ENCODE assay signal across 29 cellular contexts in the genomic region with DNA sequence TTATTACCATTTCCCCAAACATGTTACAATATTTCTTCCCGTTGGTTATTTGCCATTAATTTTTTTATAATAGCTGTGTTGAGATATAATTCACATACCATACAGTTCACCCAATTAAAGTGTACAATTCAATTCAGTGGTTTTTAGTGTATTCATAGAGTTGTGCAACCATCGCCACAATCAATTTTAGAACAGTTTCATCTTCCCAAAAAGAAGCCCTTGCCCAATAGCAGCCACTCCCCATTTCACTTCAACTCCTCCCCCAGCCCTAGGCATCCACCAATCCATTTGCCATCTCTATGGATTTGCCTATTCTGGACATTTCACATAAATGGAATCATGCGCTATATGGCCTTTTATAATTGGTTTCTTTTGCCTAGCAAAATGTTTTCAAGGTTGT.
"Had no signal": no experiment of that assay in that cellular context is flagged by ENCODE, and none has a peak within 500 bp of the region (broad histone marks: within the 10 kb centered on the region; RNA-seq: fewer than 3 reads in every experiment).

No MANE protein-coding gene starts in this region.

- DNase-seq: activated CD4-positive, alpha-beta T cell treated with anti-CD3 and anti-CD28 coated beads for 36 hours; activated CD4-positive, alpha-beta T cell treated with anti-CD3 and anti-CD28 coated beads, Interleukin-2, amount 50 U/mL, for 4 hours; activated CD4-positive, CD25-positive, alpha-beta regulatory T cell; activated CD8-positive, alpha-beta memory T cell treated with anti-CD3 and anti-CD28 coated beads for 24 hours; activated effector memory CD4-positive, alpha-beta T cell treated with anti-CD3 and anti-CD28 coated beads, Interleukin-2, amount 50 U/mL, for 16 hours; activated naive CD4-positive, alpha-beta T cell treated with anti-CD3 and anti-CD28 coated beads for 36 hours; activated naive CD8-positive, alpha-beta T cell treated with anti-CD3 and anti-CD28 coated beads for 36 hours; cerebellar nuclear complex; colonic mucosa; effector memory CD8-positive, alpha-beta T cell; erythroblast; foreskin keratinocyte; heart left ventricle; hypothalamus; lower lobe of right lung; mesenchymal stem cell; naive thymus-derived CD8-positive, alpha-beta T cell; nucleus accumbens; pancreas; psoas muscle; sigmoid colon; small intestine; stimulated activated CD4-positive, alpha-beta T cell treated with anti-CD3 and anti-CD28 coated beads, Interleukin-4, amount 100 ng/mL, for 24 hours; stimulated activated naive CD8-positive, alpha-beta T cell treated with anti-CD3 and anti-CD28 coated beads, Interleukin-15, amount 100 ng/mL, for 72 hours; substantia nigra had no signal

- H3K4me3 ChIP-seq: ascending aorta, cardiac muscle cell, colonic mucosa, heart left ventricle, lower lobe of right lung, pancreas, psoas muscle, sigmoid colon, vagina had no signal

- ATAC-seq: activated CD4-positive, alpha-beta T cell treated with anti-CD3 and anti-CD28 coated beads for 36 hours; effector memory CD8-positive, alpha-beta T cell; foreskin keratinocyte; heart left ventricle; lower lobe of right lung; naive thymus-derived CD8-positive, alpha-beta T cell; pancreas; psoas muscle; stimulated activated effector memory CD8-positive, alpha-beta T cell treated with anti-CD3 and anti-CD28 coated beads, Interleukin-12 subunit alpha, Interleukin-12 subunit beta, amount 100 ng/mL, for 72 hours; stimulated activated naive CD8-positive, alpha-beta T cell treated with anti-CD3 and anti-CD28 coated beads, Interleukin-15, amount 100 ng/mL, for 72 hours had no signal
